17 cellular contexts compared by ENCODE assay signal in the genomic region with DNA sequence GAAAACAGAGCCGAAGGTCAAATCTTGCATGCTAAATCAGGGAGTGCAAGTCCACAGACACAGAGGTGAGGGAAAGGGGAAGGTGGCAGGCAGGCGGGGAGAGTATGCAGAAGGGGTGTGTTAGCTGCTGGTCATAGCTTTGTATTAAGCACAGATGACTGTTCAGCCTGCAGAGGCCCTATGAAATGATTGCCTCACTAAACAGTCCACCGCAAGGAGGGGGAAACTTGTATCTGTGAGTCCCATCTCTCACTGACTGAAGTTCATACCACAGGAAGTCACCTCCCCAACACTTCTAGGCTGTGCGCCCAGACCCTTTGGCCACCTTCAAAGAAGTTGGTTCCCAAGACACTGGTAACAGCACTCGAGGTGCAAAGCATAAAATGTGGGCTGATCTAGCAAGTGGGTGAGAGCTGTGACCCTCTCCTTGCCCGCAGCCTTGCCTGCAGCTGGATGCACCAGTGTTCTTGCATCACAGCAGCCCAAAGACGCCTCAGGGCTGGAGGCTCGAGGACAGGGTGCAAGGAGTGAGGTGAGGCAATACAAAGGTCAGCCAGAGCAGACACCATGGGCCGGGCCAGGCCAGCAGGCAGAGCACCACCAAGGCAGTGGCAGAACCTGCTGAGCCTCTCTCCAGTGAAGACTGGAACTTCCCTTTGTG.
DNase-seq lines count a peak whose midpoint lies in the region; ATAC-seq and TF ChIP-seq lines count a peak whose summit lies in the region.
"Had no signal": no experiment of that assay in that cellular context is flagged by ENCODE, and none has a peak within 500 bp of the region (broad histone marks: within the 10 kb centered on the region; RNA-seq: fewer than 3 reads in every experiment).

No MANE protein-coding gene starts in this region.

- H3K27me3 ChIP-seq in heart right ventricle: peaks cover 0 to 22% (median 0%) of the 10 kb centered on the region in 7 donors
- H3K27me3 ChIP-seq in left ventricle myocardium inferior (ENCODE audit: low read depth): peaks cover 19% of the 10 kb centered on the region
- H3K27me3 ChIP-seq: body of pancreas, gastrocnemius medialis, sigmoid colon had no signal

- intact Hi-C loops in heart right ventricle (cut with DNase I) (no loop called here), left ventricle myocardium inferior (cut with micrococcal nuclease) (no loop called here), mucosa of descending colon (cut with DNase I, micrococcal nuclease) (no loop called here)

- DNase-seq in heart right ventricle: no peak
- no peak for DNase-seq in left ventricle myocardium inferior
- peak; percentile 7 for DNase-seq in amniotic epithelial cell (ENCODE audit: low read depth)
- no peak for DNase-seq in mucosa of descending colon
- DNase-seq in ureter (ENCODE audit: low spot score): peak; percentile 70
- no peak for DNase-seq in NCI-H2196 treated with DMSO at 0.1 percent for 48 hours (lab: John Stamatoyannopoulos, UW; ENCODE audit: unreplicated experiment)
- DNase-seq in anterior cingulate cortex (lab: John Stamatoyannopoulos, UW): no peak
- DNase-seq: activated CD4-positive, alpha-beta T cell treated with anti-CD3 and anti-CD28 coated beads, Interleukin-2, amount 10 ng/mL, durations not matched to agents 24 days and 14 days; body of pancreas; effector memory CD4-positive, alpha-beta T cell; gastrocnemius medialis; kidney glomerular epithelial cell; NCI-H1092; NCI-H226; sigmoid colon; T-helper 17 cell had no signal

- H3K36me3 ChIP-seq in heart right ventricle (no peaks in the 10 kb centered on the region), left ventricle myocardium inferior (no peaks in the 10 kb centered on the region), mucosa of descending colon (ENCODE audit: low read depth) (no peaks in the 10 kb centered on the region)
- H3K36me3 ChIP-seq: gastrocnemius medialis, sigmoid colon had no signal

- H3K9me3 ChIP-seq in heart right ventricle (no peaks in the 10 kb centered on the region), left ventricle myocardium inferior (replicated peaks) (no peaks in the 10 kb centered on the region), mucosa of descending colon (no peaks in the 10 kb centered on the region)
- H3K9me3 ChIP-seq: body of pancreas, gastrocnemius medialis, sigmoid colon had no signal

- ATAC-seq in heart right ventricle: peak in 6 of 8 donors; percentile 5 to 49 (median 26)
- peak; percentile 29 for ATAC-seq in mucosa of descending colon
- ATAC-seq in GM21717 (IDR thresholded peaks at IDR 0.05; ENCODE audit: unreplicated experiment): no peak
- ATAC-seq: body of pancreas, gastrocnemius medialis, T-helper 17 cell had no signal

- TF ChIP-seq CTCF in heart right ventricle (IDR thresholded peaks at IDR 0.05) (no peak), left ventricle myocardium inferior (IDR thresholded peaks at IDR 0.05; ENCODE audit: borderline replicate concordance) (no peak), mucosa of descending colon (IDR thresholded peaks at IDR 0.05) (no peak)

- H3K4me3 ChIP-seq in heart right ventricle (no peak overlapping the region), left ventricle myocardium inferior (no peak overlapping the region), mucosa of descending colon (no peak overlapping the region)
- H3K4me3 ChIP-seq: body of pancreas, gastrocnemius medialis, sigmoid colon had no signal

- H3K27ac ChIP-seq in heart right ventricle (no peak overlapping the region), left ventricle myocardium inferior (replicated peaks) (no peak overlapping the region)
- H3K27ac ChIP-seq: body of pancreas, gastrocnemius medialis, sigmoid colon had no signal

- H3K4me1 ChIP-seq in heart right ventricle (peaks cover 0 to 7% (median 0%) of the 10 kb centered on the region in 9 donors), left ventricle myocardium inferior (no peaks in the 10 kb centered on the region), mucosa of descending colon (ENCODE audit: low read depth) (no peaks in the 10 kb centered on the region)
- H3K4me1 ChIP-seq: body of pancreas, gastrocnemius medialis, sigmoid colon had no signal

- 57 to 68% methylated on average over 9 of the region's 9 CpGs for WGBS in heart right ventricle, 2 donors

Comparison
In these comparisons a context has a peak if more than half of its experiments do, and no peak if none do; other contexts are left out.
1. DNase-seq: peak in amniotic epithelial cell (single experiment) and ureter (single experiment); none in heart right ventricle (0 of 2), left ventricle myocardium inferior (single experiment), mucosa of descending colon (0 of 3), NCI-H2196 treated with DMSO at 0.1 percent for 48 hours (single experiment) and anterior cingulate cortex (0 of 58).